In genomic region chr10:124663766-124664360, GRCh38 we compare ENCODE assay signal across 30 cellular contexts.
"Had no signal": no experiment of that assay in that cellular context is flagged by ENCODE, and none has a peak within 500 bp of the region (broad histone marks: within the 10 kb centered on the region; RNA-seq: fewer than 3 reads in every experiment).

No MANE protein-coding gene starts in this region.

- H3K27me3 ChIP-seq: body of pancreas, tibial artery had no signal

- H3K9me3 Mint-ChIP-seq: activated naive CD8-positive, alpha-beta T cell treated with anti-CD3 and anti-CD28 coated beads, Interleukin-2, amount 50 U/mL, for 24 hours; activated T-helper 1 cell treated with anti-CD3 and anti-CD28 coated beads, Interleukin-12 subunit alpha, Interleukin-12 subunit beta, Interleukin-2, Interleukin-4 antibody, amounts not matched to agents 30 ng/mL and 10 ng/mL and 1 ng/mL, durations not matched to agents 14 hours and 24 hours and 36 hours; nephron progenitor cell; T-cell had no signal

- H3K4me3 ChIP-seq: body of pancreas, lower lobe of right lung, mucosa of descending colon, tibial artery had no signal

- DNase-seq: activated CD4-positive, alpha-beta T cell treated with anti-CD3 and anti-CD28 coated beads for 1 hour; activated CD4-positive, alpha-beta T cell treated with anti-CD3 and anti-CD28 coated beads, Interleukin-2, amount 50 U/mL, for 1 hour; activated CD8-positive, alpha-beta T cell treated with anti-CD3 and anti-CD28 coated beads, Interleukin-2, amount 10 ng/mL, durations not matched to agents 7 days and 5 days; activated gamma-delta T cell; activated naive CD4-positive, alpha-beta T cell treated with anti-CD3 and anti-CD28 coated beads, Interleukin-2, amount 50 U/mL, for 16 hours; activated naive CD8-positive, alpha-beta T cell treated with anti-CD3 and anti-CD28 coated beads, Interleukin-2, amount 50 U/mL, for 24 hours; anterior cingulate cortex; body of pancreas; caudate nucleus; dermis blood vessel endothelial cell; effector memory CD4-positive, alpha-beta T cell; glutamatergic neuron; hypothalamus; left colon; lower lobe of right lung; mesendoderm; nephron progenitor cell; nucleus accumbens; small intestine; stimulated activated CD4-positive, alpha-beta T cell treated with anti-CD3 and anti-CD28 coated beads, Interleukin-15, amount 100 ng/mL, for 24 hours; stimulated activated CD4-positive, alpha-beta T cell treated with anti-CD3 and anti-CD28 coated beads, Interleukin-2, amount 100 ng/mL, for 48 hours; stimulated activated CD8-positive, alpha-beta memory T cell treated with anti-CD3 and anti-CD28 coated beads, Interleukin-4, amount 100 ng/mL, for 48 hours; stimulated activated naive CD4-positive, alpha-beta T cell treated with Interleukin-2 at 50 U/mL for 16 hours; T-cell; tibial artery had no signal

- ATAC-seq: activated CD8-positive, alpha-beta T cell treated with anti-CD3 and anti-CD28 coated beads, Interleukin-2, amount 10 ng/mL, durations not matched to agents 7 days and 5 days; activated naive CD8-positive, alpha-beta T cell treated with anti-CD3 and anti-CD28 coated beads, Interleukin-2, amount 50 U/mL, for 24 hours; body of pancreas; esophagus mucosa; left colon; lower lobe of right lung; mucosa of descending colon; sciatic nerve; T-cell had no signal

- H3K9me3 ChIP-seq: body of pancreas, lower lobe of right lung, mucosa of descending colon, tibial artery had no signal

- H3K36me3 ChIP-seq: tibial artery had no signal

- H3K27me3 Mint-ChIP-seq: activated naive CD8-positive, alpha-beta T cell treated with anti-CD3 and anti-CD28 coated beads, Interleukin-2, amount 50 U/mL, for 24 hours; T-cell had no signal

- H3K4me1 ChIP-seq: body of pancreas had no signal

- H3K4me3 Mint-ChIP-seq: activated CD8-positive, alpha-beta T cell treated with anti-CD3 and anti-CD28 coated beads, Interleukin-2, amount 10 ng/mL, durations not matched to agents 7 days and 5 days; activated naive CD8-positive, alpha-beta T cell treated with anti-CD3 and anti-CD28 coated beads, Interleukin-2, amount 50 U/mL, for 24 hours; activated T-helper 1 cell treated with anti-CD3 and anti-CD28 coated beads, Interleukin-12 subunit alpha, Interleukin-12 subunit beta, Interleukin-2, Interleukin-4 antibody, amounts not matched to agents 30 ng/mL and 10 ng/mL and 1 ng/mL, durations not matched to agents 14 hours and 24 hours and 36 hours; nephron progenitor cell; T-cell had no signal

- H3K27ac ChIP-seq: body of pancreas, lower lobe of right lung, parathyroid adenoma, tibial artery had no signal

- H3K27ac Mint-ChIP-seq: activated naive CD8-positive, alpha-beta T cell treated with anti-CD3 and anti-CD28 coated beads, Interleukin-2, amount 50 U/mL, for 24 hours; activated T-helper 1 cell treated with anti-CD3 and anti-CD28 coated beads, Interleukin-12 subunit alpha, Interleukin-12 subunit beta, Interleukin-2, Interleukin-4 antibody, amounts not matched to agents 30 ng/mL and 10 ng/mL and 1 ng/mL, durations not matched to agents 14 hours and 24 hours and 36 hours; nephron progenitor cell had no signal
